In genomic region chr21:32426066-32426465, GRCh38 we compare ENCODE assay signal across 28 cellular contexts. TPM values are rescaled to one million over a fixed set of nuclear protein-coding genes. Genes with fewer than 3 reads are reported as not detected.
DNase-seq lines count a peak whose midpoint lies in the region; ATAC-seq and TF ChIP-seq lines count a peak whose summit lies in the region.
"Had no signal": no experiment of that assay in that cellular context is flagged by ENCODE, and none has a peak within 500 bp of the region (broad histone marks: within the 10 kb centered on the region; RNA-seq: fewer than 3 reads in every experiment).

No MANE protein-coding gene starts in this region.

- H3K9me3 Mint-ChIP-seq in natural killer cell treated with Interleukin-12 subunit alpha and Interleukin-12 subunit beta and Interleukin-15 and Interleukin-18, amount 100 ng/mL, for 72 hours: no peaks in the 10 kb centered on the region
- H3K9me3 Mint-ChIP-seq: activated naive CD4-positive, alpha-beta T cell treated with anti-CD3 and anti-CD28 coated beads, Interleukin-2, amount 50 U/mL, for 24 hours had no signal

- TF ChIP-seq CTCF in SK-N-SH (IDR thresholded peaks at IDR 0.05) (no peak), vagina (IDR thresholded peaks at IDR 0.05) (no peak)

- no peak overlapping the region for H3K9ac ChIP-seq in SK-N-SH
- H3K9ac ChIP-seq: neural progenitor cell had no signal

- H3K4me1 ChIP-seq in SK-N-SH (ENCODE audit: control insufficient read depth in 1 of 2, insufficient read depth in 2 of 2, low read depth in 1 of 2, low read length in 1 of 2) (peaks cover 0 to 21% of the 10 kb centered on the region in 2 experiments; a peak in 3 of 4 replicates), vagina (peaks cover 60% of the 10 kb centered on the region)
- H3K4me1 ChIP-seq: BE2C, neural progenitor cell had no signal

- peaks cover 61% of the 10 kb centered on the region for H3K79me2 ChIP-seq in SK-N-SH (ENCODE audit: insufficient read depth)

- no peak for TF ChIP-seq POLR2A in vagina (IDR thresholded peaks at IDR 0.05)

- peak overlapping the region in 1 of 2 donors; percentile 27 for H3K27ac Mint-ChIP-seq in natural killer cell treated with Interleukin-12 subunit alpha and Interleukin-12 subunit beta and Interleukin-15 and Interleukin-18, amount 100 ng/mL, for 72 hours
- H3K27ac Mint-ChIP-seq: activated naive CD4-positive, alpha-beta T cell treated with anti-CD3 and anti-CD28 coated beads, Interleukin-2, amount 50 U/mL, for 24 hours; neural progenitor cell; stimulated activated effector memory CD8-positive, alpha-beta T cell treated with anti-CD3 and anti-CD28 coated beads, Interleukin-12 subunit alpha, Interleukin-12 subunit beta, amount 100 ng/mL, for 72 hours; T-helper 17 cell had no signal

- H3K4me1 Mint-ChIP-seq in natural killer cell treated with Interleukin-12 subunit alpha and Interleukin-12 subunit beta and Interleukin-15 and Interleukin-18, amount 100 ng/mL, for 72 hours (ENCODE audit: low read depth in 2 of 2): peaks cover 0 to 2% of the 10 kb centered on the region in 2 donors
- H3K4me1 Mint-ChIP-seq: activated naive CD4-positive, alpha-beta T cell treated with anti-CD3 and anti-CD28 coated beads, Interleukin-2, amount 50 U/mL, for 24 hours had no signal

- no peaks in the 10 kb centered on the region for H3K27me3 ChIP-seq in SK-N-SH (ENCODE audit: insufficient read depth)
- H3K27me3 ChIP-seq in layer of hippocampus (ENCODE audit: control insufficient read depth, insufficient read depth, low read length): no peaks in the 10 kb centered on the region
- H3K27me3 ChIP-seq in vagina: no peaks in the 10 kb centered on the region
- H3K27me3 ChIP-seq: body of pancreas, neural progenitor cell, SJCRH30, thyroid gland had no signal

- DNase-seq in SK-N-SH (no peak), caudate nucleus (lab: John Stamatoyannopoulos, UW) (no peak), vagina (ENCODE audit: extremely low spot score in 2 of 2) (no peak), SKM-1 (lab: John Stamatoyannopoulos, UW; ENCODE audit: unreplicated experiment) (no peak), KBM-7 (no peak)
- no peak for DNase-seq in natural killer cell treated with Interleukin-12 subunit alpha and Interleukin-12 subunit beta and Interleukin-15 and Interleukin-18, amount 100 ng/mL, for 72 hours (ENCODE audit: low spot score)
- DNase-seq: activated CD4-positive, alpha-beta T cell treated with anti-CD3 and anti-CD28 coated beads for 4 hours; activated T-cell treated with anti-CD3 and anti-CD28 coated beads, Interleukin-2, amount 50 U/mL, for 4 hours; body of pancreas; DMS79 treated with DMSO at 0.1 percent for 48 hours; mucosa of descending colon; NCI-H1048; NCI-H1930; NCI-H2227 treated with DMSO at 0.1 percent for 48 hours; NCI-H774; SJCRH30; stimulated activated CD4-positive, alpha-beta T cell treated with anti-CD3 and anti-CD28 coated beads, Interleukin-2, amount 100 ng/mL, for 24 hours; T-helper 17 cell; thyroid gland had no signal

- ATAC-seq in SK-N-SH treated with all-trans-retinoic acid at 6 μM for 48 hours: no peak
- ATAC-seq in natural killer cell treated with Interleukin-12 subunit alpha and Interleukin-12 subunit beta and Interleukin-15 and Interleukin-18, amount 100 ng/mL, for 72 hours: no peak
- ATAC-seq: activated T-cell treated with anti-CD3 and anti-CD28 coated beads, Interleukin-2, amount 50 U/mL, for 4 hours; GM12878; mucosa of descending colon; stimulated activated effector memory CD8-positive, alpha-beta T cell treated with anti-CD3 and anti-CD28 coated beads, Interleukin-12 subunit alpha, Interleukin-12 subunit beta, amount 100 ng/mL, for 72 hours; T-helper 17 cell had no signal

- in situ Hi-C loops in KBM-7 (cut with MboI; ENCODE audit: low pct_unique_long_range_greater_than_20kb, low sequenced_read_pairs): no loop called here

- intact Hi-C loops in vagina (cut with DNase I): no loop called here

- H4K20me1 ChIP-seq in SK-N-SH (ENCODE audit: insufficient read depth): no peaks in the 10 kb centered on the region

- no peak for TF ChIP-seq EP300 in SK-N-SH (IDR thresholded peaks at IDR 0.05; ENCODE audit: borderline replicate concordance in 1 of 2, low read depth in 1 of 2, low read length in 1 of 2)

- peak overlapping the region; percentile 5; the same call in 1 of the 2 replicates for H3K4me2 ChIP-seq in SK-N-SH
- H3K4me2 ChIP-seq: neural progenitor cell had no signal

- H3K36me3 Mint-ChIP-seq in natural killer cell treated with Interleukin-12 subunit alpha and Interleukin-12 subunit beta and Interleukin-15 and Interleukin-18, amount 100 ng/mL, for 72 hours: no peaks in the 10 kb centered on the region
- H3K36me3 Mint-ChIP-seq: stimulated activated effector memory CD8-positive, alpha-beta T cell treated with anti-CD3 and anti-CD28 coated beads, Interleukin-12 subunit alpha, Interleukin-12 subunit beta, amount 100 ng/mL, for 72 hours had no signal

- TF ChIP-seq RAD21 in SK-N-SH (IDR thresholded peaks at IDR 0.05; ENCODE audit: low read length): no peak

- CTCF ChIA-PET in SK-N-SH (lab: Yijun Ruan, JAX): interaction anchor here (1.1 to 1.7 kb wide), 3 partner anchors 12 to 175 kb away, joined by 3 to 4 read pairs (median 4); no protein-coding TSS in a partner anchor

- peak overlapping the region in 1 of 2 experiments; percentile 81; a peak in 2 of 4 replicates for H3K27ac ChIP-seq in SK-N-SH (ENCODE audit: low read depth in 2 of 2, low read length in 1 of 2)
- H3K27ac ChIP-seq in caudate nucleus (ENCODE audit: low read depth, low read length): peak overlapping the region; percentile 67
- peak overlapping the region; percentile 60 for H3K27ac ChIP-seq in layer of hippocampus (ENCODE audit: low read depth, low read length)
- peak overlapping the region; percentile 51 for H3K27ac ChIP-seq in vagina
- H3K27ac ChIP-seq: 22Rv1, neural progenitor cell, SJCRH30 had no signal

- H3K36me3 ChIP-seq in SK-N-SH (replicated peaks in 1 of 2; ENCODE audit: control insufficient read depth in 1 of 2, insufficient read depth in 2 of 2, low read length in 1 of 2) (peaks cover 0 to 15% of the 10 kb centered on the region in 2 experiments), vagina (no peaks in the 10 kb centered on the region)
- H3K36me3 ChIP-seq: BE2C, neural progenitor cell, SJCRH30, thyroid gland had no signal

- no peaks in the 10 kb centered on the region for H3K9me2 ChIP-seq in SK-N-SH

- no peaks in the 10 kb centered on the region for H3K27me3 Mint-ChIP-seq in natural killer cell treated with Interleukin-12 subunit alpha and Interleukin-12 subunit beta and Interleukin-15 and Interleukin-18, amount 100 ng/mL, for 72 hours
- H3K27me3 Mint-ChIP-seq: activated naive CD4-positive, alpha-beta T cell treated with anti-CD3 and anti-CD28 coated beads, Interleukin-2, amount 50 U/mL, for 24 hours; T-helper 17 cell had no signal

- H3K4me3 Mint-ChIP-seq in natural killer cell treated with Interleukin-12 subunit alpha and Interleukin-12 subunit beta and Interleukin-15 and Interleukin-18, amount 100 ng/mL, for 72 hours: no peak overlapping the region
- H3K4me3 Mint-ChIP-seq: activated naive CD4-positive, alpha-beta T cell treated with anti-CD3 and anti-CD28 coated beads, Interleukin-2, amount 50 U/mL, for 24 hours; activated T-cell treated with anti-CD3 and anti-CD28 coated beads, Interleukin-2, amount 50 U/mL, for 4 hours; neural progenitor cell; stimulated activated effector memory CD8-positive, alpha-beta T cell treated with anti-CD3 and anti-CD28 coated beads, Interleukin-12 subunit alpha, Interleukin-12 subunit beta, amount 100 ng/mL, for 72 hours; T-helper 17 cell had no signal

- POLR2A ChIA-PET in SK-N-SH (lab: Yijun Ruan, JAX): no interaction called here

- H3K4me3 ChIP-seq in SK-N-SH (ENCODE audit: low read depth in 2 of 2, low read length in 1 of 2) (no peak overlapping the region), vagina (no peak overlapping the region)
- H3K4me3 ChIP-seq: body of pancreas, coronary artery, GM12878, mucosa of descending colon, neural progenitor cell, SJCRH30, thyroid gland had no signal

- H3F3A ChIP-seq in SK-N-SH (replicated peaks; ENCODE audit: insufficient read depth): peaks cover 39% of the 10 kb centered on the region

- 80% methylated on average over 5 of the region's 5 CpGs for WGBS in SK-N-SH (ENCODE audit: low lambda C conversion rate)

- no peak overlapping the region for H2AFZ ChIP-seq in SK-N-SH (ENCODE audit: low read depth)
- H2AFZ ChIP-seq: neural progenitor cell had no signal

- peaks cover 8% of the 10 kb centered on the region; the same call in 1 of the 2 replicates for H3K9me3 ChIP-seq in SK-N-SH
- no peaks in the 10 kb centered on the region for H3K9me3 ChIP-seq in vagina
- H3K9me3 ChIP-seq: BE2C, body of pancreas, mucosa of descending colon, thyroid gland had no signal

TF ChIP-seq in SK-N-SH, 30 proteins besides CTCF, POLR2A, EP300 and RAD21 (continues in another document):
- TF ChIP-seq GABPA (IDR thresholded peaks at IDR 0.05; ENCODE audit: low read depth) (no peak), POLR2AphosphoS5 (IDR thresholded peaks at IDR 0.05; ENCODE audit: low read depth, low read length) (no peak), FOXM1 (IDR thresholded peaks at IDR 0.05; ENCODE audit: low read depth) (no peak), RCOR1 (IDR thresholded peaks at IDR 0.05; ENCODE audit: low read length) (no peak)

TF ChIP-seq in SK-N-SH treated with all-trans-retinoic acid at 6 μM for 48 hours, 23 proteins besides CTCF, POLR2A, EP300 and RAD21 (continues in another document):
- no peak for TF ChIP-seq TCF4 (CRISPR knock-in tag; IDR thresholded peaks at IDR 0.05; ENCODE audit: borderline replicate concordance)
- TF ChIP-seq GLIS3 (CRISPR knock-in tag; IDR thresholded peaks at IDR 0.05): no peak

RNA-seq across cellular contexts. Expression of gene EVA1C, which starts 13.6 kb away (rescaled TPM):
- polyA plus RNA-seq in SK-N-SH (2012; rRNA removed): 9.5 and 10.1 TPM in 2 replicates
- polyA plus RNA-seq in SK-N-SH (2012; cell fraction: cytosol; rRNA removed): 9.0 and 9.9 TPM in 2 replicates
- polyA plus RNA-seq in SK-N-SH (2012; cell fraction: nucleus; rRNA removed): 11.5 and 12.6 TPM in 2 replicates
- 66.5 TPM for total RNA-seq in vagina
- total RNA-seq in natural killer cell treated with Interleukin-12 subunit alpha and Interleukin-12 subunit beta and Interleukin-15 and Interleukin-18, amount 100 ng/mL, for 72 hours: 1 to 10 TPM; 1.2 to 4.7 TPM
- total RNA-seq: GM12878 had no signal

RNA-seq across cellular contexts. Expression of gene URB1, which starts 33.3 kb away (rescaled TPM):
- polyA plus RNA-seq in SK-N-SH (2012; rRNA removed): 9.9 and 12.5 TPM in 2 replicates
- 4.7 and 6.4 TPM in 2 replicates for polyA plus RNA-seq in SK-N-SH (2012; cell fraction: cytosol; rRNA removed)
- 19.7 and 25.3 TPM in 2 replicates for polyA plus RNA-seq in SK-N-SH (2012; cell fraction: nucleus; rRNA removed)
- 23.8 TPM for total RNA-seq in vagina
- 10 to 100 TPM; 21.9 to 56.0 TPM for total RNA-seq in natural killer cell treated with Interleukin-12 subunit alpha and Interleukin-12 subunit beta and Interleukin-15 and Interleukin-18, amount 100 ng/mL, for 72 hours

Comparison
In these comparisons a context has a peak if more than half of its experiments do, and no peak if none do; other contexts are left out.
1. RNA of gene EVA1C, which starts 13.6 kb away (total RNA-seq): 66.5 TPM in vagina (single experiment); 1.2 to 4.7 TPM in natural killer cell treated with Interleukin-12 subunit alpha and Interleukin-12 subunit beta and Interleukin-15 and Interleukin-18, amount 100 ng/mL, for 72 hours; every median in the first group is over 10 times any median in the second.